Comparison of ENCODE assay signal across 19 cellular contexts in the genomic region with DNA sequence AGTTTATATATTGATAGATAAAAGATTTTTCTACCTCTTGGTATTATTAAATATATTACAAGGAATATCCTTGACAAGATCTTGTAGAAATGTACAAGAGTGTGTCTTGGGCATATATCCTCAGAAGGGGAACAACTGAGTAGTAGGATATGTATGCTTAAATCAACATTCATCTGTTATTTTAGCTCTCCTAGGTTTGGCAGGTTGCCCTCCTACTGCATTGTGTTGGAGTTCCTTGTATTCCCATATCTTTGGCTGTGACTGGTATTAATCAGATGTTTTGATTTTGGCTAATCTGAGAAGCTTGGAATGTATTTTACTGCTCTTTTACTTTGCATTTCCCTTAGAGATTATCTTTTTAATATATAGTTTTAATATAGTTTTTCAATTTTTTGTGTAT. TPM values are rescaled to one million over a fixed set of nuclear protein-coding genes. Genes with fewer than 3 reads are reported as not detected.
A peak's percentile ranks its signal among the peaks of the same experiment; 100 is the strongest.
DNase-seq lines count a peak whose midpoint lies in the region; ATAC-seq and TF ChIP-seq lines count a peak whose summit lies in the region.
"Had no signal": no experiment of that assay in that cellular context is flagged by ENCODE, and none has a peak within 500 bp of the region (broad histone marks: within the 10 kb centered on the region; RNA-seq: fewer than 3 reads in every experiment).

No MANE protein-coding gene starts in this region.

- H3K27ac ChIP-seq in right atrium auricular region (no peak overlapping the region), VCaP (peak overlapping the region; percentile 6)
- H3K27ac ChIP-seq: breast epithelium, neutrophil, right lobe of liver, RWPE1 had no signal

- H3K4me3 Mint-ChIP-seq in activated T-cell treated with anti-CD3 and anti-CD28 coated beads, Interleukin-2, amount 50 U/mL, for 24 hours: no peak overlapping the region
- H3K4me3 Mint-ChIP-seq: activated CD8-positive, alpha-beta memory T cell treated with anti-CD3 and anti-CD28 coated beads, Interleukin-2, amount 10 ng/mL, durations not matched to agents 7 days and 5 days; effector memory CD8-positive, alpha-beta T cell had no signal

- H3K4me1 Mint-ChIP-seq in activated T-cell treated with anti-CD3 and anti-CD28 coated beads, Interleukin-2, amount 50 U/mL, for 24 hours (ENCODE audit: low read depth): peaks cover 13% of the 10 kb centered on the region

- no peak overlapping the region for H3K27ac Mint-ChIP-seq in activated T-cell treated with anti-CD3 and anti-CD28 coated beads, Interleukin-2, amount 50 U/mL, for 24 hours
- H3K27ac Mint-ChIP-seq: activated CD8-positive, alpha-beta memory T cell treated with anti-CD3 and anti-CD28 coated beads, Interleukin-2, amount 10 ng/mL, durations not matched to agents 7 days and 5 days; effector memory CD8-positive, alpha-beta T cell had no signal

- H3K36me3 ChIP-seq in right atrium auricular region: no peaks in the 10 kb centered on the region
- H3K36me3 ChIP-seq: breast epithelium, neutrophil, right lobe of liver had no signal

- H3K27me3 ChIP-seq in right atrium auricular region: peaks cover 0 to 9% of the 10 kb centered on the region in 2 donors
- H3K27me3 ChIP-seq: right lobe of liver had no signal

- H3K36me3 Mint-ChIP-seq in activated T-cell treated with anti-CD3 and anti-CD28 coated beads, Interleukin-2, amount 50 U/mL, for 24 hours (ENCODE audit: low read depth): no peaks in the 10 kb centered on the region

- H3K27me3 Mint-ChIP-seq in activated T-cell treated with anti-CD3 and anti-CD28 coated beads, Interleukin-2, amount 50 U/mL, for 24 hours: peaks cover 43% of the 10 kb centered on the region

- H3K4me3 ChIP-seq in right atrium auricular region: no peak overlapping the region
- no peak overlapping the region for H3K4me3 ChIP-seq in fibroblast of pulmonary artery (replicated peaks; ENCODE audit: low read depth, low read length)
- H3K4me3 ChIP-seq: breast epithelium, right lobe of liver had no signal

- TF ChIP-seq CTCF in right atrium auricular region (IDR thresholded peaks at IDR 0.05) (no peak), VCaP (conservative IDR thresholded peaks at IDR 0.05) (no peak), fibroblast of pulmonary artery (IDR thresholded peaks at IDR 0.05; ENCODE audit: low read length, missing control alignments) (no peak)

- intact Hi-C loops in left cardiac atrium (cut with DNase I): no loop called here

- H3K9me3 ChIP-seq in right atrium auricular region: no peaks in the 10 kb centered on the region
- H3K9me3 ChIP-seq: breast epithelium, neutrophil, right lobe of liver had no signal

- ATAC-seq in left cardiac atrium (no peak), GM19035 (IDR thresholded peaks at IDR 0.05; ENCODE audit: unreplicated experiment) (no peak), GM18502 (IDR thresholded peaks at IDR 0.05; ENCODE audit: poor library complexity, unreplicated experiment) (no peak)
- ATAC-seq: activated CD8-positive, alpha-beta memory T cell treated with anti-CD3 and anti-CD28 coated beads, Interleukin-2, amount 10 ng/mL, durations not matched to agents 7 days and 5 days; effector memory CD8-positive, alpha-beta T cell had no signal

- H3K4me1 ChIP-seq in right atrium auricular region: peaks cover 0 to 12% of the 10 kb centered on the region in 2 donors

- no peaks in the 10 kb centered on the region for H3K9me3 Mint-ChIP-seq in activated T-cell treated with anti-CD3 and anti-CD28 coated beads, Interleukin-2, amount 50 U/mL, for 24 hours

- DNase-seq in left cardiac atrium (peak; percentile 22), right atrium auricular region (ENCODE audit: low spot score) (no peak), fibroblast of pulmonary artery (ENCODE audit: low read depth) (peak; percentile 74), NCI-H2171 treated with DMSO at 0.1 percent for 48 hours (lab: John Stamatoyannopoulos, UW) (no peak)
- no peak for DNase-seq in activated T-cell treated with anti-CD3 and anti-CD28 coated beads, Interleukin-2, amount 50 U/mL, for 24 hours
- DNase-seq: activated CD8-positive, alpha-beta memory T cell treated with anti-CD3 and anti-CD28 coated beads, Interleukin-2, amount 10 ng/mL, durations not matched to agents 7 days and 5 days; activated naive CD4-positive, alpha-beta T cell; effector memory CD8-positive, alpha-beta T cell; islet precursor cell; midbrain; right lobe of liver; stimulated activated CD4-positive, alpha-beta T cell treated with anti-CD3 and anti-CD28 coated beads, Interleukin-4, amount 100 ng/mL, for 4 hours; trophoblast cell had no signal

RNA-seq across cellular contexts. Expression of a gene that starts 4.6 kb away (rescaled TPM):
- total RNA-seq in left cardiac atrium (1 to 10 TPM; 2.3 to 6.8 TPM), right atrium auricular region (1 to 10 TPM; 4.2 to 7.1 TPM)
- total RNA-seq: activated CD8-positive, alpha-beta memory T cell treated with anti-CD3 and anti-CD28 coated beads, Interleukin-2, amount 10 ng/mL, durations not matched to agents 7 days and 5 days had no signal

Comparison
In these comparisons a context has a peak if more than half of its experiments do, and no peak if none do; other contexts are left out.
1. DNase-seq: peak in left cardiac atrium (single experiment) and fibroblast of pulmonary artery (single experiment); none in right atrium auricular region (single experiment), activated T-cell treated with anti-CD3 and anti-CD28 coated beads, Interleukin-2, amount 50 U/mL, for 24 hours (single experiment) and NCI-H2171 treated with DMSO at 0.1 percent for 48 hours (single experiment).